ENCODE assay signal across 8 cellular contexts in the genomic region with DNA sequence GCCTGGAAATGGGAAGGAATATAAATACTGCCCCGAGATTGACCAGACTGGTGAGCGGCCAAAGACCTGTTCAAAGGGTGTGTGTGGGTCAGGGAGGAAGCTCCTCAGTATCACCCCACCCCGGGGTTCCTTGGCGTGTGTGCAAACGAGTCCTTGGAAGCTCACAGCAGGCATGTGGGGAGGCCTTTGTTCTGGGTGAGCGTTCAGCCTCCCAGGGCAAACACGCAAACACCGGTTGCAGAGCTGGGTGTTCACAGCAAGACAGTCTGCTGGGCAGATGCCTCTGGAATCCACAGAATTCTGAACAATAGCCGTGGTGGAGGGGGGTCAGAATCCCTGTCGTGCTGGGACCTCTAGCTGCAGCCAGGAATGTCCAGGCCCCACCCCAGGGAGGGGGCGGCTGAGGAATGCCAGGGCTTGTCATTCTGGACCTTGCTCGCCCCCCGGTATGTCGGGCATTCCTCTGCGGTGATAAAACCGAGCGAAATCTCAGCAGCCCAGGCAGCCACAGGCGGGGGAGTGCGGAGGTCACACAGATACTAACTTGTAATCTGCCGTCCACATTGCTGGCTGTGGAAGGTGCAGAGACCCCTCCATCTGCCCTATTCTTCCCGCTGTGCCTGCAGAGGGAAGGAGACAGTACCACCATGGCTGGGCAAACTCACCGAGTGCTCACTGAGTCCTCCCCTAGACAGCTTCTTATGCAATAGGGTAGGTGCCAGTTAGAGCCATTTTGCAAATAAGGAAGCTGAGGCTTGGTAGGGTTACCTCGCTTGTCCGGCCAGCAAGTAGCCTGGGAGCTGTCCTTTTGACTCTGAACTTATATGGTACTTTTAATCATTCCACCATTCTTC. TPM values are rescaled to one million over a fixed set of nuclear protein-coding genes. Genes with fewer than 3 reads are reported as not detected.
DNase-seq lines count a peak whose midpoint lies in the region; ATAC-seq and TF ChIP-seq lines count a peak whose summit lies in the region.
"Not testable (repeated sequence)": the region's sequence is repeated elsewhere in the genome, so short reads cannot be mapped to it uniquely, and the experiment has no call there.

No MANE protein-coding gene starts in this region.

- intact Hi-C loops in psoas muscle (cut with DNase I) = loop anchor here (1.0 to 2.0 kb wide), 2 partner anchors 90 to 91 kb away; no protein-coding TSS in a partner anchor

- H3K4me1 ChIP-seq in SJCRH30, psoas muscle: not testable (repeated sequence)

- peaks cover 43% of the 10 kb centered on the region for H3K4me1 Mint-ChIP-seq in activated T-cell treated with anti-CD3 and anti-CD28 coated beads, Interleukin-2, amount 50 U/mL, for 4 hours (ENCODE audit: low read depth)

- H3K36me3 Mint-ChIP-seq in activated T-cell treated with anti-CD3 and anti-CD28 coated beads, Interleukin-2, amount 50 U/mL, for 4 hours (ENCODE audit: insufficient read depth) = peaks cover 26% of the 10 kb centered on the region

- not testable (repeated sequence) for ATAC-seq in activated T-cell treated with anti-CD3 and anti-CD28 coated beads, Interleukin-2, amount 50 U/mL, for 4 hours; psoas muscle

- not testable (repeated sequence) for H3K9me3 ChIP-seq in SJCRH30 (replicated peaks); psoas muscle

- not testable (repeated sequence) for H3K9me3 Mint-ChIP-seq in activated T-cell treated with anti-CD3 and anti-CD28 coated beads, Interleukin-2, amount 50 U/mL, for 4 hours

- not testable (repeated sequence) for H3K4me3 ChIP-seq in SJCRH30, psoas muscle

- 81 to 86% (median 82%) methylated on average over 22 to 23 of the region's 24 CpGs for WGBS in psoas muscle, 3 donors

- peak overlapping the region; percentile 66 for H3K4me3 Mint-ChIP-seq in activated T-cell treated with anti-CD3 and anti-CD28 coated beads, Interleukin-2, amount 50 U/mL, for 4 hours

- not testable (repeated sequence) for H3K36me3 ChIP-seq in SJCRH30; psoas muscle (ENCODE audit: insufficient read depth in 1 of 2, low read depth in 1 of 2)

- not testable (repeated sequence) for TF ChIP-seq CTCF in psoas muscle (IDR thresholded peaks at IDR 0.05)

- DNase-seq in 8988T = peak; percentile 57
- DNase-seq in ELR (ENCODE audit: low read depth) = peak; percentile 83
- DNase-seq in M059J (ENCODE audit: low read depth) = peak; percentile 27
- DNase-seq in SJCRH30 = peak in 1 of 2 experiments; percentile 62
- DNase-seq in activated T-cell treated with anti-CD3 and anti-CD28 coated beads, Interleukin-2, amount 50 U/mL, for 4 hours; psoas muscle: not testable (repeated sequence)
- DNase-seq in kidney glomerular epithelial cell (lab: John Stamatoyannopoulos, UW) = peak; percentile 52

- H3K27ac ChIP-seq in SJCRH30 (peak overlapping the region; percentile 21; the same call in 1 of the 2 replicates), cingulate gyrus (ENCODE audit: low read depth, low read length) (peak overlapping the region; percentile 87), psoas muscle (peak overlapping the region; percentile 23)

- H3K27me3 Mint-ChIP-seq in activated T-cell treated with anti-CD3 and anti-CD28 coated beads, Interleukin-2, amount 50 U/mL, for 4 hours (ENCODE audit: low read depth) = not testable (repeated sequence)

- not testable (repeated sequence) for H3K27me3 ChIP-seq in SJCRH30; psoas muscle (ENCODE audit: insufficient read depth in 3 of 3, low read length in 2 of 3)

RNA-seq across cellular contexts. Expression of a gene that starts 1.3 kb away (rescaled TPM):
- 22.1 and 41.7 TPM in 2 replicates for total RNA-seq in M059J (2014; rRNA removed; shearing (Covaris generic))
- 73.8 and 79.8 TPM in 2 replicates for total RNA-seq in SJCRH30 (2014; rRNA removed; shearing (Covaris generic))
- total RNA-seq in activated T-cell treated with anti-CD3 and anti-CD28 coated beads, Interleukin-2, amount 50 U/mL, for 4 hours = 100 to 1,000 TPM; 814 to 984 (median 886) TPM
- total RNA-seq in psoas muscle = 10 to 100 TPM in 3 of 4 donors, 1 to 10 TPM in 1; 9.8 to 63.6 (median 28.3) TPM
- polyA plus RNA-seq in psoas muscle = 10 to 100 TPM; 16.4 to 28.6 (median 20.2) TPM

Comparison
In these comparisons a context has a peak if more than half of its experiments do, and no peak if none do; other contexts are left out.
1. H3K27ac ChIP-seq: peak in every context shown above with its lines; median percentile 87 in cingulate gyrus; 23 in psoas muscle; 21 in SJCRH30.
2. RNA of a gene that starts 1.3 kb away (total RNA-seq): 814 to 984 TPM in activated T-cell treated with anti-CD3 and anti-CD28 coated beads, Interleukin-2, amount 50 U/mL, for 4 hours; 73.8 to 79.8 TPM in SJCRH30, 22.1 to 41.7 TPM in M059J and 9.8 to 63.6 TPM in psoas muscle; every median in the first group is over 10 times any median in the second.